Comparison of ENCODE assay signal across 16 cellular contexts in the genomic region with DNA sequence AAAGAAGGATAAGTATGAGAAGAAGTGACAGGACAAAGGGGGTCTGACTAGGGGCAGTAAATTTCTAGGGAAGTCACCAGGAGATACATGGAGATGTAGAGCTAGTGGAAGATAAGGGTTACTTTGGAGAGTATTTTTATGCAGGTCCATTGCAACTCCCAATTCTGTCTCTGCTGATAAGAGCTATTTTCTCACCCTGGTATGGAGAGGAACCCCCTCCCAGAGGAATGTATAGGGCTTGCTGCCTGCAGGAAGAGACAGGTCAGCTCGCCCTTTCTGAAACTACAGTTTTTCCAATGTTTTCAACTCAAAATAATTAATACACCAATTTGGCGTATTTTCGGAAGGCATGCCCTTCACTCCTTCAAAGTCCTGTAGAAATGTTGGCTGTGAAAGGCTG. TPM values are rescaled to one million over a fixed set of nuclear protein-coding genes. Genes with fewer than 3 reads are reported as not detected.
DNase-seq lines count a peak whose midpoint lies in the region; ATAC-seq, FAIRE-seq and TF ChIP-seq lines count a peak whose summit lies in the region.
"Had no signal": no experiment of that assay in that cellular context is flagged by ENCODE, and none has a peak within 500 bp of the region (broad histone marks: within the 10 kb centered on the region; RNA-seq: fewer than 3 reads in every experiment).

No MANE protein-coding gene starts in this region.

- no peak overlapping the region for H3K4me2 ChIP-seq in GM23338
- H3K4me2 ChIP-seq in astrocyte (ENCODE audit: low read length): no peak overlapping the region
- H3K4me2 ChIP-seq in mesendoderm (ENCODE audit: low read length): no peak overlapping the region
- H3K4me2 ChIP-seq: BLaER1 treated with 17β-estradiol and CSF1 and Interleukin-3, amounts not matched to agents 10 nM and 100 nM had no signal

- H3K9ac ChIP-seq in astrocyte (ENCODE audit: low read length): no peak overlapping the region
- no peak overlapping the region for H3K9ac ChIP-seq in mesendoderm (ENCODE audit: low read length)
- H3K9ac ChIP-seq: BLaER1 treated with 17β-estradiol and CSF1 and Interleukin-3, amounts not matched to agents 10 nM and 100 nM; GM23248 had no signal

- no peak for DNase-seq in GM23338 (ENCODE audit: low spot score)
- DNase-seq in astrocyte (ENCODE audit: low read depth): no peak
- DNase-seq in endothelial cell (ENCODE audit: low spot score): no peak
- DNase-seq in mesendoderm: peak; percentile 76
- DNase-seq in activated T-cell treated with anti-CD3 and anti-CD28 coated beads, Interleukin-2, amount 50 U/mL, for 4 hours: no peak
- no peak for DNase-seq in activated CD4-positive, CD25-positive, alpha-beta regulatory T cell (lab: John Stamatoyannopoulos, UW)
- DNase-seq: ACHN; Calu3; CD4-positive, CD25-positive, alpha-beta regulatory T cell; DMS 273 treated with DMSO at 0.1 percent for 48 hours; GM23248; H9 had no signal

- no peak overlapping the region for H2BK5ac ChIP-seq in mesendoderm (ENCODE audit: low read length)

- no peak overlapping the region for H3K56ac ChIP-seq in mesendoderm (ENCODE audit: low read length)

- WGBS in mesendoderm (ENCODE audit: extremely low coverage, insufficient coverage, low lambda C conversion rate): no CpG with 5 or more reads among the region's 3 CpGs

- H3K4me1 Mint-ChIP-seq in GM23338 (peaks cover 42% of the 10 kb centered on the region), astrocyte (ENCODE audit: low read depth, unreplicated experiment) (peaks cover 9% of the 10 kb centered on the region), endothelial cell (ENCODE audit: unreplicated experiment) (peaks cover 26% of the 10 kb centered on the region)
- H3K4me1 Mint-ChIP-seq in activated T-cell treated with anti-CD3 and anti-CD28 coated beads, Interleukin-2, amount 50 U/mL, for 4 hours (ENCODE audit: low read depth): no peaks in the 10 kb centered on the region
- H3K4me1 Mint-ChIP-seq: CD4-positive, CD25-positive, alpha-beta regulatory T cell had no signal

- TF ChIP-seq CTCF in GM23338 (conservative IDR thresholded peaks at IDR 0.05; ENCODE audit: low read depth in 2 of 2) (no peak), astrocyte (IDR thresholded peaks at IDR 0.05; ENCODE audit: insufficient read depth, low read depth, low read length) (no peak), endothelial cell (IDR thresholded peaks at IDR 0.05; ENCODE audit: unreplicated experiment) (no peak)

- H3K4me3 ChIP-seq in GM23338: no peak overlapping the region
- H3K4me3 ChIP-seq in astrocyte (ENCODE audit: insufficient read depth, low read depth, low read length): no peak overlapping the region
- no peak overlapping the region for H3K4me3 ChIP-seq in mesendoderm (ENCODE audit: low read length)
- H3K4me3 ChIP-seq: BLaER1 treated with 17β-estradiol and CSF1 and Interleukin-3, amounts not matched to agents 10 nM and 100 nM; GM23248 had no signal

- H3K18ac ChIP-seq in mesendoderm (ENCODE audit: low read length): no peak overlapping the region

- H2AK5ac ChIP-seq in mesendoderm (ENCODE audit: low read length): no peak overlapping the region

- H3K9me2 ChIP-seq in GM23338 (ENCODE audit: insufficient read depth): no peaks in the 10 kb centered on the region

- H4K8ac ChIP-seq in mesendoderm (ENCODE audit: low read depth, low read length): no peak overlapping the region

- no peaks in the 10 kb centered on the region for H3K9me3 ChIP-seq in astrocyte (ENCODE audit: insufficient read depth, low read depth, low read length)
- H3K9me3 ChIP-seq: BLaER1 treated with 17β-estradiol and CSF1 and Interleukin-3, amounts not matched to agents 10 nM and 100 nM had no signal

- no peak overlapping the region for H2BK120ac ChIP-seq in mesendoderm (ENCODE audit: low read depth, low read length)

- no peak overlapping the region for H2AFZ ChIP-seq in GM23338
- no peak overlapping the region for H2AFZ ChIP-seq in astrocyte (ENCODE audit: low read depth, low read length)
- H2AFZ ChIP-seq: GM23248 had no signal

- no peak for FAIRE-seq in astrocyte (lab: Jason Lieb, UNC)

- no peaks in the 10 kb centered on the region for H3K27me3 ChIP-seq in GM23338 (ENCODE audit: insufficient read depth)
- no peaks in the 10 kb centered on the region for H3K27me3 ChIP-seq in astrocyte (ENCODE audit: insufficient read depth, low read length)
- H3K27me3 ChIP-seq in mesendoderm (ENCODE audit: insufficient read depth, low read length, poor library complexity): no peaks in the 10 kb centered on the region
- H3K27me3 ChIP-seq: BLaER1 treated with 17β-estradiol and CSF1 and Interleukin-3, amounts not matched to agents 10 nM and 100 nM had no signal

- H3K4me3 Mint-ChIP-seq in GM23338 (no peak overlapping the region), astrocyte (ENCODE audit: unreplicated experiment) (peak overlapping the region; percentile 24), endothelial cell (ENCODE audit: unreplicated experiment) (no peak overlapping the region)
- H3K4me3 Mint-ChIP-seq in activated T-cell treated with anti-CD3 and anti-CD28 coated beads, Interleukin-2, amount 50 U/mL, for 4 hours: no peak overlapping the region
- H3K4me3 Mint-ChIP-seq: CD4-positive, CD25-positive, alpha-beta regulatory T cell; H9 had no signal

- no peaks in the 10 kb centered on the region for H3K36me3 ChIP-seq in GM23338 (ENCODE audit: insufficient read depth)
- no peaks in the 10 kb centered on the region for H3K36me3 ChIP-seq in astrocyte (ENCODE audit: insufficient read depth, low read length)
- H3K36me3 ChIP-seq in mesendoderm (ENCODE audit: control insufficient read depth, insufficient read depth, low read length): no peaks in the 10 kb centered on the region
- H3K36me3 ChIP-seq: BLaER1 treated with 17β-estradiol and CSF1 and Interleukin-3, amounts not matched to agents 10 nM and 100 nM had no signal

- H3K27me3 Mint-ChIP-seq in GM23338 (ENCODE audit: insufficient read depth, low read depth, poor library complexity) (no peaks in the 10 kb centered on the region), astrocyte (ENCODE audit: low read depth, unreplicated experiment) (peaks cover 12% of the 10 kb centered on the region), endothelial cell (ENCODE audit: unreplicated experiment) (peaks cover 3% of the 10 kb centered on the region)
- H3K27me3 Mint-ChIP-seq in activated T-cell treated with anti-CD3 and anti-CD28 coated beads, Interleukin-2, amount 50 U/mL, for 4 hours (ENCODE audit: low read depth): peaks cover 19% of the 10 kb centered on the region

- H2BK15ac ChIP-seq in mesendoderm (replicated peaks; ENCODE audit: low read depth): no peak overlapping the region

- H3K79me2 ChIP-seq in GM23338 (replicated peaks; ENCODE audit: insufficient read depth): no peaks in the 10 kb centered on the region
- no peaks in the 10 kb centered on the region for H3K79me2 ChIP-seq in astrocyte (ENCODE audit: insufficient read depth, low read length)
- H3K79me2 ChIP-seq in mesendoderm (ENCODE audit: control insufficient read depth, insufficient read depth, low read length): no peaks in the 10 kb centered on the region

- no peaks in the 10 kb centered on the region for H4K20me1 ChIP-seq in GM23338 (replicated peaks; ENCODE audit: insufficient read depth)
- no peaks in the 10 kb centered on the region for H4K20me1 ChIP-seq in astrocyte (ENCODE audit: insufficient read depth, low read length)
- H4K20me1 ChIP-seq: BLaER1 treated with 17β-estradiol and CSF1 and Interleukin-3, amounts not matched to agents 10 nM and 100 nM had no signal

- H3K36me3 Mint-ChIP-seq in GM23338 (ENCODE audit: low read depth) (no peaks in the 10 kb centered on the region), astrocyte (ENCODE audit: low read depth, unreplicated experiment) (no peaks in the 10 kb centered on the region), endothelial cell (ENCODE audit: low read depth, unreplicated experiment) (no peaks in the 10 kb centered on the region)
- no peaks in the 10 kb centered on the region for H3K36me3 Mint-ChIP-seq in activated T-cell treated with anti-CD3 and anti-CD28 coated beads, Interleukin-2, amount 50 U/mL, for 4 hours (ENCODE audit: insufficient read depth)
- H3K36me3 Mint-ChIP-seq: CD4-positive, CD25-positive, alpha-beta regulatory T cell had no signal

- no peak overlapping the region for H3K23ac ChIP-seq in mesendoderm (ENCODE audit: low read length)

- H3K27ac Mint-ChIP-seq in GM23338 (no peak overlapping the region), astrocyte (ENCODE audit: unreplicated experiment) (no peak overlapping the region), endothelial cell (ENCODE audit: unreplicated experiment) (peak overlapping the region; percentile 16)
- H3K27ac Mint-ChIP-seq: CD4-positive, CD25-positive, alpha-beta regulatory T cell; H9 had no signal

- no peak overlapping the region for H4K5ac ChIP-seq in mesendoderm (ENCODE audit: low read length)

- peak; percentile 19; the same call in 2 of the 3 replicates for ATAC-seq in GM23338
- ATAC-seq in GM21381 (IDR thresholded peaks at IDR 0.05; ENCODE audit: unreplicated experiment): no peak
- no peak for ATAC-seq in HG02840 (IDR thresholded peaks at IDR 0.05; ENCODE audit: low FRiP score, unreplicated experiment)
- ATAC-seq in activated T-cell treated with anti-CD3 and anti-CD28 coated beads, Interleukin-2, amount 50 U/mL, for 4 hours: no peak

- peaks cover 5% of the 10 kb centered on the region; the same call in 1 of the 2 replicates for H3F3A ChIP-seq in GM23338 (replicated peaks; ENCODE audit: low read depth)

- H3K27ac ChIP-seq in GM23338 (ENCODE audit: low read depth) (no peak overlapping the region), astrocyte (ENCODE audit: low read depth, low read length) (no peak overlapping the region), mesendoderm (ENCODE audit: low read depth, low read length) (no peak overlapping the region)
- H3K27ac ChIP-seq: BLaER1 treated with 17β-estradiol and CSF1 and Interleukin-3, amounts not matched to agents 10 nM and 100 nM; GM23248; HL-60 had no signal

- no peaks in the 10 kb centered on the region for H3K79me1 ChIP-seq in mesendoderm (ENCODE audit: low read length)

- H3K4ac ChIP-seq in mesendoderm (ENCODE audit: low read depth, low read length): no peak overlapping the region

- H3K4me1 ChIP-seq in GM23338 (ENCODE audit: insufficient read depth): peaks cover 30% of the 10 kb centered on the region
- no peaks in the 10 kb centered on the region for H3K4me1 ChIP-seq in astrocyte (ENCODE audit: insufficient read depth, low read length)
- H3K4me1 ChIP-seq in mesendoderm (ENCODE audit: control insufficient read depth, low read depth, low read length): peaks cover 16% of the 10 kb centered on the region

- H3K9me3 Mint-ChIP-seq in GM23338: no peaks in the 10 kb centered on the region
- H3K9me3 Mint-ChIP-seq in astrocyte (ENCODE audit: unreplicated experiment): peaks cover 2% of the 10 kb centered on the region
- H3K9me3 Mint-ChIP-seq in endothelial cell (ENCODE audit: unreplicated experiment): no peaks in the 10 kb centered on the region
- H3K9me3 Mint-ChIP-seq in activated T-cell treated with anti-CD3 and anti-CD28 coated beads, Interleukin-2, amount 50 U/mL, for 4 hours: no peaks in the 10 kb centered on the region
- H3K9me3 Mint-ChIP-seq: CD4-positive, CD25-positive, alpha-beta regulatory T cell had no signal

RNA-seq across cellular contexts. Expression of a gene that starts 11.4 kb away (rescaled TPM):
- 2.8 and 4.6 TPM in 2 replicates for total RNA-seq in GM23338 (2014; rRNA removed; shearing (Covaris generic))
- 1.4 and 1.6 TPM in 2 replicates for polyA plus RNA-seq in GM23338 (2016; fragmentation: Nextera tagmentation; extraction: Ambion mirVana)
- total RNA-seq in astrocyte (6.2 and 7.4 TPM in 2 replicates), endothelial cell (ENCODE audit: unreplicated experiment) (71.7 TPM)
- polyA plus RNA-seq in mesendoderm (2013, experiment 1 of 2): 1.9 TPM
- polyA plus RNA-seq in mesendoderm (2013, experiment 2 of 2): 1.8 TPM
- total RNA-seq in activated T-cell treated with anti-CD3 and anti-CD28 coated beads, Interleukin-2, amount 50 U/mL, for 4 hours: under 1 TPM; 0.08 TPM
- total RNA-seq: CD4-positive, CD25-positive, alpha-beta regulatory T cell had no signal
- polyA plus RNA-seq: CD4-positive, CD25-positive, alpha-beta regulatory T cell had no signal
